Comparison of ENCODE assay signal across 16 cellular contexts in the genomic region with DNA sequence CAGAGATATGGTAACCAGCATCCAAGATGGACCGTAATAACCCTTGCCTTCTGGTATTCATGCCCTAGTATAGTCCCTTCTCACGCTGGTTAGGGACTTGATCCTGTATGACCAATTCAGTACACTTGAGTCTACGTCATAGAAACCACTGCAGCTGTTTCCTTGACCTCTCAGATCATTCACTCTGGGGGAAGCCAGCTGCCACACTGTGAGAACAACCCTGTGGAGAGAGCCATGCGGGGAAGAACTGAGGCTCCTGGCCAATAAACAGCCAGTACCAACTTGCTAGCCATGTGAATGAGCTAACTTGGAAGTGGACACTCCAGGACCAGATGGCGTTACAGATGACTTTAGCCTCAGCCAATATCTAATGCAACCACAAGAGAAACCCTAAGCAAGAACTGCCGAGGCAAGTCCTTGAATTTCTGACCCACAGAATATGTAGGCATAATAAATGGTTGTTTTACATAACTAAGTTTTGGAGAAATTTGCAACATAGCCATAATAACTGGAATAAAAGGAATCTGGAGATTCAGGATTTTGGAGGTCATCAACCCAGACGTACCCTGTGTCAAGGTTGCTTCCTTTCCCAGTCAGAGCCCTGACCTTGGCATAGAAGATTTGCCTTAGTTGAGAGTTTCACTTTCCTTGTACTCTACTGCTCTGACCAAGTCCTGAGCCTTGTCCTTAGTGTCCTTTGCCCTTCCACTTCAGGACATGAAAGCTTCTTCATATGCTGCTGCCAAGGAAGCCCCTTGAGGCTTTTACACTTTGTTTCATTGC.
A peak's percentile ranks its signal among the peaks of the same experiment; 100 is the strongest.
DNase-seq lines count a peak whose midpoint lies in the region; ATAC-seq and TF ChIP-seq lines count a peak whose summit lies in the region.
"Had no signal": no experiment of that assay in that cellular context is flagged by ENCODE, and none has a peak within 500 bp of the region (broad histone marks: within the 10 kb centered on the region; RNA-seq: fewer than 3 reads in every experiment).

No MANE protein-coding gene starts in this region.

- peaks cover 5% of the 10 kb centered on the region for H3K4me1 Mint-ChIP-seq in activated T-helper 2 cell treated with anti-CD3 and anti-CD28 coated beads, Interferon-gamma antibody, Interleukin-2, Interleukin-4, amounts not matched to agents 10 μg/mL and 5 μg/mL and 100 μg/mL, durations not matched to agents 14 hours and 24 hours and 36 hours (ENCODE audit: low read depth)
- H3K4me1 Mint-ChIP-seq: activated naive CD4-positive, alpha-beta T cell treated with anti-CD3 and anti-CD28 coated beads, Interleukin-2, amount 50 U/mL, for 24 hours; central memory CD8-positive, alpha-beta T cell had no signal

- no peak overlapping the region for H2BK12ac ChIP-seq in mesenchymal stem cell (ENCODE audit: low read length in 2 of 2)

- no peak overlapping the region for H3K4me2 ChIP-seq in mesenchymal stem cell (ENCODE audit: low read length, poor library complexity, severe bottlenecking)
- no peak overlapping the region for H3K4me2 ChIP-seq in PC-3 (ENCODE audit: low read length)

- H3K27me3 ChIP-seq in mesenchymal stem cell (ENCODE audit: control insufficient read depth in 1 of 2, insufficient read depth in 1 of 2, low read length in 2 of 2) (peaks cover 0 to 28% of the 10 kb centered on the region in 2 experiments), PC-3 (ENCODE audit: low read length) (peaks cover 4% of the 10 kb centered on the region; the same call in 1 of the 2 replicates)
- H3K27me3 ChIP-seq: pancreas, suprapubic skin had no signal

- H4K20me1 ChIP-seq in PC-3 (ENCODE audit: low read length), result no peaks in the 10 kb centered on the region

- no peaks in the 10 kb centered on the region for H3K79me2 ChIP-seq in PC-3 (ENCODE audit: low read length)

- no peaks in the 10 kb centered on the region for H3K9me2 ChIP-seq in PC-3 (replicated peaks; ENCODE audit: low read length)

- no peak for ATAC-seq in PC-3
- no peak for ATAC-seq in GM21576 (IDR thresholded peaks at IDR 0.05; ENCODE audit: unreplicated experiment)
- ATAC-seq: mucosa of descending colon, pancreas had no signal

- H4K91ac ChIP-seq in mesenchymal stem cell (ENCODE audit: low read length), result no peak overlapping the region

- no peak overlapping the region for H2AFZ ChIP-seq in mesenchymal stem cell (ENCODE audit: low read depth, low read length)
- H2AFZ ChIP-seq in PC-3 (ENCODE audit: low read length), result no peak overlapping the region

- no peak overlapping the region for H2BK15ac ChIP-seq in mesenchymal stem cell (ENCODE audit: low read depth, poor library complexity, severe bottlenecking)

- H3K36me3 ChIP-seq in HEK293 (ENCODE audit: control insufficient read depth in 2 of 2, insufficient read depth in 1 of 2, low read length in 2 of 2) (no peaks in the 10 kb centered on the region), mesenchymal stem cell (ENCODE audit: control insufficient read depth in 1 of 2, insufficient read depth in 2 of 2, low read depth in 1 of 2, low read length in 2 of 2) (no peaks in the 10 kb centered on the region), PC-3 (ENCODE audit: low read depth, low read length) (no peaks in the 10 kb centered on the region)
- H3K36me3 ChIP-seq: heart right ventricle, pancreas, suprapubic skin had no signal

- H3K9ac ChIP-seq in mesenchymal stem cell (ENCODE audit: low read length) (no peak overlapping the region), PC-3 (ENCODE audit: low read length) (no peak overlapping the region)

- no peak overlapping the region for H2BK120ac ChIP-seq in mesenchymal stem cell (ENCODE audit: low read depth, low read length)

- H3K36me3 Mint-ChIP-seq in activated T-helper 2 cell treated with anti-CD3 and anti-CD28 coated beads, Interferon-gamma antibody, Interleukin-2, Interleukin-4, amounts not matched to agents 10 μg/mL and 5 μg/mL and 100 μg/mL, durations not matched to agents 14 hours and 24 hours and 36 hours (ENCODE audit: low read depth), result no peaks in the 10 kb centered on the region
- H3K36me3 Mint-ChIP-seq: activated naive CD4-positive, alpha-beta T cell treated with anti-CD3 and anti-CD28 coated beads, Interleukin-2, amount 50 U/mL, for 24 hours had no signal

- no peaks in the 10 kb centered on the region for H3K4me1 ChIP-seq in HEK293 (ENCODE audit: control insufficient read depth, insufficient read depth, low read length)
- H3K4me1 ChIP-seq in mesenchymal stem cell (ENCODE audit: control insufficient read depth, insufficient read depth, low read depth, low read length), result no peaks in the 10 kb centered on the region
- H3K4me1 ChIP-seq in PC-3 (ENCODE audit: insufficient read depth, low read length), result no peaks in the 10 kb centered on the region
- H3K4me1 ChIP-seq: heart right ventricle, pancreas, suprapubic skin had no signal

- no peaks in the 10 kb centered on the region for H3K9me3 ChIP-seq in HEK293 (ENCODE audit: control insufficient read depth, insufficient read depth, low read depth, low read length)
- no peaks in the 10 kb centered on the region for H3K9me3 ChIP-seq in mesenchymal stem cell (ENCODE audit: control insufficient read depth, low read length)
- H3K9me3 ChIP-seq in PC-3 (ENCODE audit: low read length), result no peaks in the 10 kb centered on the region
- H3K9me3 ChIP-seq: heart right ventricle, mucosa of descending colon, pancreas, suprapubic skin had no signal

- no peak overlapping the region for H4K8ac ChIP-seq in mesenchymal stem cell (ENCODE audit: low read length)

- no peak overlapping the region for H3K14ac ChIP-seq in mesenchymal stem cell (ENCODE audit: low read length in 2 of 2)

- in situ Hi-C loops in astrocyte of the cerebellum (cut with HindIII; ENCODE audit: low sequenced_read_pairs), result no loop called here

- intact Hi-C loops in activated T-helper 2 cell treated with anti-CD3 and anti-CD28 coated beads, Interferon-gamma antibody, Interleukin-2, Interleukin-4, amounts not matched to agents 10 μg/mL and 5 μg/mL and 100 μg/mL, durations not matched to agents 14 hours and 24 hours and 36 hours (cut with micrococcal nuclease), result no loop called here
- intact Hi-C loops in PC-3 (cut with micrococcal nuclease), result no loop called here

- CTCF ChIA-PET in HEK293 (lab: Yijun Ruan, JAX), result interaction anchor here (1.0 to 1.4 kb wide), 2 partner anchors 101 to 184 kb away, joined by 3 read pairs; no protein-coding TSS in a partner anchor
- CTCF ChIA-PET in PC-3 (lab: Charles Lee), result interaction anchor here (0.6 kb wide), 1 partner anchor 773 kb away, joined by 5 read pairs; no protein-coding TSS in a partner anchor

- H3K79me1 ChIP-seq in mesenchymal stem cell (replicated peaks; ENCODE audit: low read length, poor library complexity, severe bottlenecking), result no peaks in the 10 kb centered on the region

- H3K27me3 Mint-ChIP-seq in activated T-helper 2 cell treated with anti-CD3 and anti-CD28 coated beads, Interferon-gamma antibody, Interleukin-2, Interleukin-4, amounts not matched to agents 10 μg/mL and 5 μg/mL and 100 μg/mL, durations not matched to agents 14 hours and 24 hours and 36 hours (ENCODE audit: low read depth), result no peaks in the 10 kb centered on the region
- H3K27me3 Mint-ChIP-seq: activated naive CD4-positive, alpha-beta T cell treated with anti-CD3 and anti-CD28 coated beads, Interleukin-2, amount 50 U/mL, for 24 hours had no signal

- no peak overlapping the region for H2BK5ac ChIP-seq in mesenchymal stem cell (ENCODE audit: low read depth, low read length, poor library complexity, severe bottlenecking)

- H3K4me3 Mint-ChIP-seq in activated T-helper 2 cell treated with anti-CD3 and anti-CD28 coated beads, Interferon-gamma antibody, Interleukin-2, Interleukin-4, amounts not matched to agents 10 μg/mL and 5 μg/mL and 100 μg/mL, durations not matched to agents 14 hours and 24 hours and 36 hours (ENCODE audit: low read depth), result no peak overlapping the region
- H3K4me3 Mint-ChIP-seq: activated naive CD4-positive, alpha-beta T cell treated with anti-CD3 and anti-CD28 coated beads, Interleukin-2, amount 50 U/mL, for 24 hours; central memory CD8-positive, alpha-beta T cell had no signal

- TF ChIP-seq CTCF in GM10266 (IDR thresholded peaks at IDR 0.05; ENCODE audit: control insufficient read depth, insufficient read depth, low read depth, missing control alignments) (no peak), HEK293 (tag by site-specific recombination; IDR thresholded peaks at IDR 0.05) (no peak), astrocyte of the cerebellum (IDR thresholded peaks at IDR 0.05; ENCODE audit: low read depth, low read length, missing control alignments) (no peak), PC-3 (conservative IDR thresholded peaks at IDR 0.05; ENCODE audit: low read depth, low read length) (no peak)

- H3K9me3 Mint-ChIP-seq in activated T-helper 2 cell treated with anti-CD3 and anti-CD28 coated beads, Interferon-gamma antibody, Interleukin-2, Interleukin-4, amounts not matched to agents 10 μg/mL and 5 μg/mL and 100 μg/mL, durations not matched to agents 14 hours and 24 hours and 36 hours, result no peaks in the 10 kb centered on the region
- H3K9me3 Mint-ChIP-seq: activated naive CD4-positive, alpha-beta T cell treated with anti-CD3 and anti-CD28 coated beads, Interleukin-2, amount 50 U/mL, for 24 hours; central memory CD8-positive, alpha-beta T cell had no signal

- DNase-seq in GM10266 (ENCODE audit: extremely low spot score) (peak; percentile 8), astrocyte of the cerebellum (ENCODE audit: low read depth) (peak; percentile 0), mesenchymal stem cell (peak; percentile 29), PC-3 (no peak), AG08395 (ENCODE audit: low spot score) (no peak)
- no peak for DNase-seq in activated T-helper 2 cell treated with anti-CD3 and anti-CD28 coated beads, Interferon-gamma antibody, Interleukin-2, Interleukin-4, amounts not matched to agents 10 μg/mL and 5 μg/mL and 100 μg/mL, durations not matched to agents 14 hours and 24 hours and 36 hours (ENCODE audit: low spot score)
- DNase-seq: activated CD4-positive, CD25-positive, alpha-beta regulatory T cell; mucosa of descending colon; NCI-H1092 treated with DMSO at 0.1 percent for 48 hours; pancreas had no signal

- no peak overlapping the region for H3K23ac ChIP-seq in mesenchymal stem cell (ENCODE audit: low read length in 2 of 2)

- no peak overlapping the region for H2AK5ac ChIP-seq in mesenchymal stem cell (ENCODE audit: low read length, severe bottlenecking)

- POLR2A ChIA-PET in HEK293 (lab: Yijun Ruan, JAX) (interaction anchor here (0.6 kb wide), 1 partner anchor 737 kb away, joined by 4 read pairs; no protein-coding TSS in a partner anchor), PC-3 (lab: Charles Lee; ENCODE audit: unreplicated experiment) (no interaction called here)

- H3K4me3 ChIP-seq in HEK293 (ENCODE audit: low read depth, low read length) (no peak overlapping the region), astrocyte of the cerebellum (ENCODE audit: low read depth, low read length) (no peak overlapping the region), mesenchymal stem cell (ENCODE audit: insufficient read depth in 1 of 2, low read depth in 1 of 2, low read length in 2 of 2) (no peak overlapping the region), PC-3 (ENCODE audit: low read length) (no peak overlapping the region)
- H3K4me3 ChIP-seq: heart right ventricle, mucosa of descending colon, pancreas, suprapubic skin had no signal

- H3K27ac Mint-ChIP-seq in activated T-helper 2 cell treated with anti-CD3 and anti-CD28 coated beads, Interferon-gamma antibody, Interleukin-2, Interleukin-4, amounts not matched to agents 10 μg/mL and 5 μg/mL and 100 μg/mL, durations not matched to agents 14 hours and 24 hours and 36 hours, result no peak overlapping the region
- H3K27ac Mint-ChIP-seq: activated naive CD4-positive, alpha-beta T cell treated with anti-CD3 and anti-CD28 coated beads, Interleukin-2, amount 50 U/mL, for 24 hours had no signal

- no peak overlapping the region for H3K18ac ChIP-seq in mesenchymal stem cell (ENCODE audit: low read depth in 1 of 2, low read length in 2 of 2)

- H3K27ac ChIP-seq in HEK293 (ENCODE audit: extremely low read depth, low read depth, low read length), result no peak overlapping the region
- H3K27ac ChIP-seq in mesenchymal stem cell (ENCODE audit: low read length, poor library complexity, severe bottlenecking), result no peak overlapping the region
- no peak overlapping the region for H3K27ac ChIP-seq in PC-3 (ENCODE audit: low read length)
- H3K27ac ChIP-seq: heart right ventricle, pancreas, suprapubic skin had no signal

- no peaks in the 10 kb centered on the region for H3F3A ChIP-seq in PC-3 (ENCODE audit: low read length, unreplicated experiment)

- 66% methylated on average over 5 of the region's 7 CpGs for WGBS in mesenchymal stem cell

- no peak overlapping the region for H3K4ac ChIP-seq in mesenchymal stem cell (ENCODE audit: low read depth in 1 of 2, low read length in 2 of 2)

- BruUV-seq in PC-3 (replicated peaks; lab: Mats Ljungman, UMichigan), result no TSS peak

Comparison
In these comparisons a context has a peak if more than half of its experiments do, and no peak if none do; other contexts are left out.
1. DNase-seq: peak in GM10266 (single experiment), astrocyte of the cerebellum (single experiment) and mesenchymal stem cell (single experiment); none in activated T-helper 2 cell treated with anti-CD3 and anti-CD28 coated beads, Interferon-gamma antibody, Interleukin-2, Interleukin-4, amounts not matched to agents 10 μg/mL and 5 μg/mL and 100 μg/mL, durations not matched to agents 14 hours and 24 hours and 36 hours (single experiment), PC-3 (single experiment) and AG08395 (single experiment).